In the genomic region with DNA sequence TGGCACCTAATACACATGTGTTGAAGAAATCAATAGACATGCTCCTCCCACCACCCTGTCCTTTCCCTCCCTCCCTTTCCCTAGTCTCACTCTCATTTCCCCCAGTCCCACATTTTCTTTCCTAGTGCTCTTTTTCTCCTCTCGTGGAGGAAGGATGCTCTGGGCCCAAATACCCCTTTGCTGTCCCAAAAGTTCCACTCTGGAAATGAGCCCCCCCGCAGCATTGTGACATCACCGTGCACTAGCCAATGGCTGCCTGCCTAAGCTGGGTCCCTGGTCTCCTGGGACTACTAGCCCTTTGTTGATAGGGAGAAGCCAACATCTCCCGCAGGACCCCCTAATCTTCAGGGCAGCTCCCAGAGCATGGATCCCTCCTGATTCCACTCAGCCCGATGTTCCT, we compare ENCODE assay signal across 18 cellular contexts. TPM values are rescaled to one million over a fixed set of nuclear protein-coding genes. Genes with fewer than 3 reads are reported as not detected.
DNase-seq lines count a peak whose midpoint lies in the region; ATAC-seq and TF ChIP-seq lines count a peak whose summit lies in the region.
"Had no signal": no experiment of that assay in that cellular context is flagged by ENCODE, and none has a peak within 500 bp of the region (broad histone marks: within the 10 kb centered on the region; RNA-seq: fewer than 3 reads in every experiment).

A gene with protein sequence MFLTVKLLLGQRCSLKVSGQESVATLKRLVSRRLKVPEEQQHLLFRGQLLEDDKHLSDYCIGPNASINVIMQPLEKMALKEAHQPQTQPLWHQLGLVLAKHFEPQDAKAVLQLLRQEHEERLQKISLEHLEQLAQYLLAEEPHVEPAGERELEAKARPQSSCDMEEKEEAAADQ (plus strand): TSS at position 301 of the 400 bp plus-strand sequence. CDS start 92 bp downstream, at position 393.

- peaks cover 45% of the 10 kb centered on the region for H3F3A ChIP-seq in PC-9 (ENCODE audit: insufficient read depth, low read depth)

- peak; percentile 25 for DNase-seq in natural killer cell treated with Interleukin-12 subunit alpha and Interleukin-12 subunit beta and Interleukin-15 and Interleukin-18, amount 100 ng/mL, for 72 hours (ENCODE audit: low spot score)
- no peak for DNase-seq in natural killer cell
- no peak for DNase-seq in PC-9
- DNase-seq in stimulated activated effector memory CD8-positive, alpha-beta T cell treated with anti-CD3 and anti-CD28 coated beads, Interleukin-12 subunit alpha, Interleukin-12 subunit beta, amount 100 ng/mL, for 72 hours (ENCODE audit: low spot score in 2 of 2): no peak
- DNase-seq in pons (ENCODE audit: low spot score): no peak
- no peak for DNase-seq in activated CD4-positive, alpha-beta T cell treated with anti-CD3 and anti-CD28 coated beads for 4 hours
- DNase-seq in GM19240 (ENCODE audit: insufficient read length, low spot score): no peak
- DNase-seq: ACHN; CD4-positive, alpha-beta memory T cell; DMS153; DMS79 treated with DMSO at 0.1 percent for 48 hours; EL; KBM-7 had no signal

- peaks cover 32% of the 10 kb centered on the region in 2 donors for H3K27me3 Mint-ChIP-seq in natural killer cell treated with Interleukin-12 subunit alpha and Interleukin-12 subunit beta and Interleukin-15 and Interleukin-18, amount 100 ng/mL, for 72 hours
- peaks cover 21 to 27% of the 10 kb centered on the region in 2 donors for H3K27me3 Mint-ChIP-seq in natural killer cell (ENCODE audit: low read depth in 2 of 2)

- intact Hi-C loops in natural killer cell (cut with micrococcal nuclease) (no loop called here), PC-9 (cut with micrococcal nuclease; ENCODE audit: unreplicated experiment) (no loop called here)

- no peak within 1 kb of the TSS for H2AFZ ChIP-seq in PC-9

- H3K36me3 ChIP-seq in PC-9 (ENCODE audit: low read depth): no peaks in the 10 kb centered on the region

- no peak within 1 kb of the TSS for H3K27ac Mint-ChIP-seq in natural killer cell treated with Interleukin-12 subunit alpha and Interleukin-12 subunit beta and Interleukin-15 and Interleukin-18, amount 100 ng/mL, for 72 hours
- H3K27ac Mint-ChIP-seq in natural killer cell: no peak within 1 kb of the TSS
- peak within 1 kb of the TSS; percentile 56 for H3K27ac Mint-ChIP-seq in stimulated activated effector memory CD8-positive, alpha-beta T cell treated with anti-CD3 and anti-CD28 coated beads, Interleukin-12 subunit alpha, Interleukin-12 subunit beta, amount 100 ng/mL, for 72 hours
- H3K27ac Mint-ChIP-seq: B cell had no signal

- no peaks in the 10 kb centered on the region for H3K9me3 Mint-ChIP-seq in natural killer cell treated with Interleukin-12 subunit alpha and Interleukin-12 subunit beta and Interleukin-15 and Interleukin-18, amount 100 ng/mL, for 72 hours
- no peaks in the 10 kb centered on the region for H3K9me3 Mint-ChIP-seq in natural killer cell
- no peaks in the 10 kb centered on the region for H3K9me3 Mint-ChIP-seq in stimulated activated effector memory CD8-positive, alpha-beta T cell treated with anti-CD3 and anti-CD28 coated beads, Interleukin-12 subunit alpha, Interleukin-12 subunit beta, amount 100 ng/mL, for 72 hours
- H3K9me3 Mint-ChIP-seq: CD4-positive, alpha-beta memory T cell had no signal

- H4K20me1 ChIP-seq in PC-9 (ENCODE audit: insufficient read depth): no peaks in the 10 kb centered on the region

- H3K27ac ChIP-seq in PC-9: peak within 1 kb of the TSS; percentile 54
- H3K27ac ChIP-seq: C4-2B, HL-60 had no signal

- peaks cover 85% of the 10 kb centered on the region for H3K4me1 ChIP-seq in PC-9 (replicated peaks; ENCODE audit: insufficient read depth)

- H3K36me3 Mint-ChIP-seq in natural killer cell treated with Interleukin-12 subunit alpha and Interleukin-12 subunit beta and Interleukin-15 and Interleukin-18, amount 100 ng/mL, for 72 hours: no peaks in the 10 kb centered on the region
- H3K36me3 Mint-ChIP-seq in natural killer cell: no peaks in the 10 kb centered on the region
- H3K36me3 Mint-ChIP-seq in stimulated activated effector memory CD8-positive, alpha-beta T cell treated with anti-CD3 and anti-CD28 coated beads, Interleukin-12 subunit alpha, Interleukin-12 subunit beta, amount 100 ng/mL, for 72 hours: no peaks in the 10 kb centered on the region
- H3K36me3 Mint-ChIP-seq: CD4-positive, alpha-beta memory T cell had no signal

- H3K27me3 ChIP-seq in PC-9 (ENCODE audit: insufficient read depth, low read depth): no peaks in the 10 kb centered on the region

- H3K4me1 Mint-ChIP-seq in natural killer cell treated with Interleukin-12 subunit alpha and Interleukin-12 subunit beta and Interleukin-15 and Interleukin-18, amount 100 ng/mL, for 72 hours (ENCODE audit: low read depth in 2 of 2): peaks cover 0 to 3% of the 10 kb centered on the region in 2 donors
- H3K4me1 Mint-ChIP-seq in natural killer cell: no peaks in the 10 kb centered on the region
- H3K4me1 Mint-ChIP-seq in stimulated activated effector memory CD8-positive, alpha-beta T cell treated with anti-CD3 and anti-CD28 coated beads, Interleukin-12 subunit alpha, Interleukin-12 subunit beta, amount 100 ng/mL, for 72 hours: no peaks in the 10 kb centered on the region
- H3K4me1 Mint-ChIP-seq: B cell; CD4-positive, alpha-beta memory T cell had no signal

- CTCF ChIA-PET in PC-9 (lab: Charles Lee): no interaction called here

- no TSS peak for BruUV-seq in PC-9 (replicated peaks; lab: Mats Ljungman, UMichigan)

- no peak for TF ChIP-seq CTCF in natural killer cell (IDR thresholded peaks at IDR 0.05)
- TF ChIP-seq CTCF in PC-9 (conservative IDR thresholded peaks at IDR 0.05): no peak

- no peak within 1 kb of the TSS for H3K4me3 ChIP-seq in PC-9

- H3K4me3 Mint-ChIP-seq in natural killer cell treated with Interleukin-12 subunit alpha and Interleukin-12 subunit beta and Interleukin-15 and Interleukin-18, amount 100 ng/mL, for 72 hours: no peak within 1 kb of the TSS
- H3K4me3 Mint-ChIP-seq in natural killer cell: no peak within 1 kb of the TSS
- no peak within 1 kb of the TSS for H3K4me3 Mint-ChIP-seq in stimulated activated effector memory CD8-positive, alpha-beta T cell treated with anti-CD3 and anti-CD28 coated beads, Interleukin-12 subunit alpha, Interleukin-12 subunit beta, amount 100 ng/mL, for 72 hours
- H3K4me3 Mint-ChIP-seq: B cell; CD4-positive, alpha-beta memory T cell had no signal

- POLR2A ChIA-PET in PC-9 (lab: Charles Lee; ENCODE audit: unreplicated experiment): no interaction called here

- no peak for ATAC-seq in natural killer cell treated with Interleukin-12 subunit alpha and Interleukin-12 subunit beta and Interleukin-15 and Interleukin-18, amount 100 ng/mL, for 72 hours
- ATAC-seq in natural killer cell: no peak
- ATAC-seq in stimulated activated effector memory CD8-positive, alpha-beta T cell treated with anti-CD3 and anti-CD28 coated beads, Interleukin-12 subunit alpha, Interleukin-12 subunit beta, amount 100 ng/mL, for 72 hours: no peak
- ATAC-seq: HCT116 had no signal

- no peaks in the 10 kb centered on the region for H3K9me3 ChIP-seq in PC-9 (ENCODE audit: insufficient read depth, low read depth)

- H3K79me2 ChIP-seq in PC-9 (ENCODE audit: low read depth): no peaks in the 10 kb centered on the region

- no peaks in the 10 kb centered on the region for H3K9me2 ChIP-seq in PC-9 (ENCODE audit: insufficient read depth)

- H3K4me2 ChIP-seq in PC-9: peak within 1 kb of the TSS; percentile 68

RNA-seq across cellular contexts. Expression of the gene that starts here (rescaled TPM):
- not detected for total RNA-seq in natural killer cell treated with Interleukin-12 subunit alpha and Interleukin-12 subunit beta and Interleukin-15 and Interleukin-18, amount 100 ng/mL, for 72 hours
- total RNA-seq in natural killer cell (not detected), PC-9 (2021) (0.24 and 0.28 TPM in 2 replicates)
- total RNA-seq: B cell; CD4-positive, alpha-beta memory T cell; H4 had no signal

Comparison
In these comparisons a context has a peak if more than half of its experiments do, and no peak if none do; other contexts are left out.
1. Peak in DNase-seq in natural killer cell treated with Interleukin-12 subunit alpha and Interleukin-12 subunit beta and Interleukin-15 and Interleukin-18, amount 100 ng/mL, for 72 hours; RNA of the gene not detected or under 1 TPM.